Comparison of ENCODE assay signal across 27 cellular contexts in the genomic region with DNA sequence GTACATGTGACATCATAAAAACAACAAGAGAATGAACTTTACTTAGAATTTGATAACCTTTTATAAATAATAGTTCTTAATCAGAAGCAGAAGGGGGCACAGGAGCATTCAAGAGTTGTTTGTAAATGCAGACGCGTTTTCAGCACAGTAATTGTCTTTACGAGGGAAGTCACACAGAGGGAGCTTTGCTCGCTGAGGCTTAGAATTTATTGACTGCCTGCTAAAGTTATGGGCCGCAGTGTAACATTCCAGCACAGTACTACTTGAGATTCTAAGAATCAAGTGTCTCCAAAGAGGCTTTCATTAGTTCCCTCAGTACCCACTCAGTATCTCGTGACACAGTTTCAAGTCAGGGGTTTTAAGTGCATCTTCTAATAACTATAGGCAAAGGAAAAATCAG.
"Had no signal": no experiment of that assay in that cellular context is flagged by ENCODE, and none has a peak within 500 bp of the region (broad histone marks: within the 10 kb centered on the region; RNA-seq: fewer than 3 reads in every experiment).

No MANE protein-coding gene starts in this region.

- H3K4me3 Mint-ChIP-seq: activated naive CD8-positive, alpha-beta T cell treated with anti-CD3 and anti-CD28 coated beads for 36 hours; activated T-cell treated with anti-CD3 and anti-CD28 coated beads, Interleukin-2, amount 50 U/mL, for 4 hours; central memory CD8-positive, alpha-beta T cell; naive thymus-derived CD4-positive, alpha-beta T cell; neural crest cell; stimulated activated effector memory CD8-positive, alpha-beta T cell treated with anti-CD3 and anti-CD28 coated beads, Interleukin-12 subunit alpha, Interleukin-12 subunit beta, amount 100 ng/mL, for 72 hours; stimulated activated naive CD8-positive, alpha-beta T cell treated with anti-CD3 and anti-CD28 coated beads, Interleukin-15, amount 100 ng/mL, for 72 hours; T-helper 2 cell treated with Interferon-gamma antibody and Interleukin-4, amounts not matched to agents 5 μg/mL and 100 μg/mL, for 36 hours had no signal

- DNase-seq: activated CD4-positive, alpha-beta T cell treated with anti-CD3 and anti-CD28 coated beads for 1 hour; activated CD4-positive, alpha-beta T cell treated with anti-CD3 and anti-CD28 coated beads, Interleukin-2, amount 50 U/mL, for 4 hours; activated CD8-positive, alpha-beta memory T cell treated with anti-CD3 and anti-CD28 coated beads for 24 hours; activated CD8-positive, alpha-beta memory T cell treated with anti-CD3 and anti-CD28 coated beads, Interleukin-2, amount 50 U/mL, for 4 hours; activated naive CD4-positive, alpha-beta T cell treated with Interleukin-2 at 50 U/mL for 16 hours; activated naive CD8-positive, alpha-beta T cell treated with anti-CD3 and anti-CD28 coated beads for 36 hours; activated T-cell treated with anti-CD3 and anti-CD28 coated beads, Interleukin-2, amount 50 U/mL, for 4 hours; effector memory CD4-positive, alpha-beta T cell; foreskin melanocyte; naive thymus-derived CD4-positive, alpha-beta T cell; posterior cingulate gyrus; right lobe of liver; stimulated activated CD4-positive, alpha-beta T cell treated with anti-CD3 and anti-CD28 coated beads, Interleukin-1b, Interleukin-23, amount 100 ng/mL, for 48 hours; stimulated activated naive CD8-positive, alpha-beta T cell treated with anti-CD3 and anti-CD28 coated beads, Interleukin-15, amount 100 ng/mL, for 72 hours; tibial artery; WERI-Rb-1 had no signal

- H3K27ac ChIP-seq: breast epithelium, hepatocyte, right lobe of liver, skin epidermis, tibial artery, WERI-Rb-1 had no signal

- H3K36me3 Mint-ChIP-seq: activated naive CD8-positive, alpha-beta T cell treated with anti-CD3 and anti-CD28 coated beads for 36 hours; naive thymus-derived CD4-positive, alpha-beta T cell; stimulated activated effector memory CD8-positive, alpha-beta T cell treated with anti-CD3 and anti-CD28 coated beads, Interleukin-12 subunit alpha, Interleukin-12 subunit beta, amount 100 ng/mL, for 72 hours had no signal

- H3K27me3 Mint-ChIP-seq: stimulated activated naive CD8-positive, alpha-beta T cell treated with anti-CD3 and anti-CD28 coated beads, Interleukin-15, amount 100 ng/mL, for 72 hours had no signal

- H3K4me1 ChIP-seq: breast epithelium, right lobe of liver, tibial artery had no signal

- H3K9me3 Mint-ChIP-seq: activated T-cell treated with anti-CD3 and anti-CD28 coated beads, Interleukin-2, amount 50 U/mL, for 4 hours; stimulated activated effector memory CD8-positive, alpha-beta T cell treated with anti-CD3 and anti-CD28 coated beads, Interleukin-12 subunit alpha, Interleukin-12 subunit beta, amount 100 ng/mL, for 72 hours; T-helper 2 cell treated with Interferon-gamma antibody and Interleukin-4, amounts not matched to agents 5 μg/mL and 100 μg/mL, for 36 hours had no signal

- H3K27me3 ChIP-seq: tibial artery had no signal

- H3K9me3 ChIP-seq: right lobe of liver had no signal

- ATAC-seq: activated T-cell treated with anti-CD3 and anti-CD28 coated beads, Interleukin-2, amount 50 U/mL, for 4 hours; esophagus mucosa; left lobe of liver; naive thymus-derived CD4-positive, alpha-beta T cell; right lobe of liver; stimulated activated effector memory CD8-positive, alpha-beta T cell treated with anti-CD3 and anti-CD28 coated beads, Interleukin-12 subunit alpha, Interleukin-12 subunit beta, amount 100 ng/mL, for 72 hours; stimulated activated naive CD8-positive, alpha-beta T cell treated with anti-CD3 and anti-CD28 coated beads, Interleukin-15, amount 100 ng/mL, for 72 hours had no signal

- H3K4me1 Mint-ChIP-seq: activated naive CD8-positive, alpha-beta T cell treated with anti-CD3 and anti-CD28 coated beads for 36 hours; central memory CD8-positive, alpha-beta T cell; stimulated activated effector memory CD8-positive, alpha-beta T cell treated with anti-CD3 and anti-CD28 coated beads, Interleukin-12 subunit alpha, Interleukin-12 subunit beta, amount 100 ng/mL, for 72 hours; stimulated activated naive CD8-positive, alpha-beta T cell treated with anti-CD3 and anti-CD28 coated beads, Interleukin-15, amount 100 ng/mL, for 72 hours had no signal

- H3K27ac Mint-ChIP-seq: activated naive CD8-positive, alpha-beta T cell treated with anti-CD3 and anti-CD28 coated beads for 36 hours; activated T-helper 2 cell treated with anti-CD3 and anti-CD28 coated beads, Interferon-gamma antibody, Interleukin-2, Interleukin-4, amounts not matched to agents 10 μg/mL and 5 μg/mL and 100 μg/mL, durations not matched to agents 14 hours and 24 hours and 36 hours; naive thymus-derived CD4-positive, alpha-beta T cell; stimulated activated effector memory CD8-positive, alpha-beta T cell treated with anti-CD3 and anti-CD28 coated beads, Interleukin-12 subunit alpha, Interleukin-12 subunit beta, amount 100 ng/mL, for 72 hours; stimulated activated naive CD8-positive, alpha-beta T cell treated with anti-CD3 and anti-CD28 coated beads, Interleukin-15, amount 100 ng/mL, for 72 hours; T-helper 2 cell treated with Interferon-gamma antibody and Interleukin-4, amounts not matched to agents 5 μg/mL and 100 μg/mL, for 36 hours had no signal

- H3K36me3 ChIP-seq: breast epithelium, right lobe of liver, tibial artery, WERI-Rb-1 had no signal

- H3K4me3 ChIP-seq: breast epithelium, hepatocyte, lung, right lobe of liver, skin epidermis, tibial artery had no signal
